18 cellular contexts compared by ENCODE assay signal in the genomic region with DNA sequence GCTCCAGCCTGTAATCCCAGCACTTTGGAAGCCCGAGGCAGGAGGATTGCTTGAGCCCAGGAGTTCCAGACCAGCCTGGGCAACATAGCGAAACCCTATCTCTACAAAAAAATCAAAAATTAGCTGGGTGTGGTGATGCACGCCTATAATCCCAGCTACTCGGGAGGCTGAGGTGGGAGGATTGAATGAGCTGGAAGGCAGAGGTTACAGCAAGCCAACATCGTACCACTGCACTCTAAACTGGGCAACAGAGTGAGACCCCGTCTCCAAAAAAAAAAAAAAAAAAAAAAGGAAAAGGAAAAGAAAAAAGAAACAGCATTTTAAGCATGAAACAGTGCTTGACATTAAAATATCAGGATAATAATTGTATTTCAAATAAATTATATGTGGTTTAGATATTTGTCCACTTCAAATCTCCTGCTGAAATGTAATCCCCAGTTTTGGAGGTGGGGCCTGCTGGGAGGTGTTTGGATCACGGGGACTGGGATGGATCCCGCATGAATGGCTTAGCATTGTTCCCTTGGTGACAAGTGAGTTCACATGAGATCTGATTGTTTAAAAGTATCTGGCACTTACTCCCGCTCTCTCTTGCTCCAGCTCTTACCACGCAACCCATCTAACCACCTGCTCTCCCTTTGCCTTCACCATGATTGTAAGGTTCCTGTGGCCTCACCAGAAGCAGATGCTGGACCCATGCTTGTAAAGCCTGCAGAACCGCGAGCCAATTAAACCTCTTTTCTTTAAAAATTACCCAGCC.
DNase-seq lines count a peak whose midpoint lies in the region; TF ChIP-seq lines count a peak whose summit lies in the region.
"Had no signal": no experiment of that assay in that cellular context is flagged by ENCODE, and none has a peak within 500 bp of the region (broad histone marks: within the 10 kb centered on the region; RNA-seq: fewer than 3 reads in every experiment).

No MANE protein-coding gene starts in this region.

- H3K27me3 Mint-ChIP-seq in neural progenitor cell (ENCODE audit: insufficient read depth, low read depth), result no peaks in the 10 kb centered on the region
- no peaks in the 10 kb centered on the region for H3K27me3 Mint-ChIP-seq in activated T-cell treated with anti-CD3 and anti-CD28 coated beads, Interleukin-2, amount 50 U/mL, for 24 hours

- H3K27me3 ChIP-seq in neural progenitor cell, result no peaks in the 10 kb centered on the region
- H3K27me3 ChIP-seq: BLaER1 had no signal

- H3K4me3 Mint-ChIP-seq in neural progenitor cell, result no peak overlapping the region
- H3K4me3 Mint-ChIP-seq in activated T-cell treated with anti-CD3 and anti-CD28 coated beads, Interleukin-2, amount 50 U/mL, for 24 hours, result no peak overlapping the region

- H2AFZ ChIP-seq in neural progenitor cell (replicated peaks), result no peak overlapping the region

- no peak overlapping the region for H3K4me3 ChIP-seq in neural progenitor cell
- H3K4me3 ChIP-seq: BLaER1 had no signal

- H3K9me3 Mint-ChIP-seq in neural progenitor cell, result peaks cover 3% of the 10 kb centered on the region
- no peaks in the 10 kb centered on the region for H3K9me3 Mint-ChIP-seq in activated T-cell treated with anti-CD3 and anti-CD28 coated beads, Interleukin-2, amount 50 U/mL, for 24 hours

- H3K36me3 Mint-ChIP-seq in neural progenitor cell, result peaks cover 4% of the 10 kb centered on the region
- H3K36me3 Mint-ChIP-seq in activated T-cell treated with anti-CD3 and anti-CD28 coated beads, Interleukin-2, amount 50 U/mL, for 24 hours (ENCODE audit: low read depth), result peaks cover 6% of the 10 kb centered on the region

- peaks cover 71% of the 10 kb centered on the region for H3K79me2 ChIP-seq in neural progenitor cell (ENCODE audit: low read depth)

- no peak overlapping the region for H3K4me2 ChIP-seq in neural progenitor cell
- H3K4me2 ChIP-seq: BLaER1 had no signal

- no peaks in the 10 kb centered on the region for H3K36me3 ChIP-seq in neural progenitor cell
- H3K36me3 ChIP-seq: BLaER1 had no signal

- no peaks in the 10 kb centered on the region for H3F3A ChIP-seq in neural progenitor cell (ENCODE audit: low read depth)

- H3K9me3 ChIP-seq in neural progenitor cell (ENCODE audit: low read depth), result no peaks in the 10 kb centered on the region
- H3K9me3 ChIP-seq: BLaER1 had no signal

- no peak overlapping the region for H3K27ac ChIP-seq in neural progenitor cell
- H3K27ac ChIP-seq: BLaER1 had no signal

- peaks cover 6% of the 10 kb centered on the region for H3K4me1 ChIP-seq in neural progenitor cell
- H3K4me1 ChIP-seq: BLaER1 had no signal

- H3K9ac ChIP-seq in neural progenitor cell, result no peak overlapping the region
- H3K9ac ChIP-seq: BLaER1 had no signal

- DNase-seq in Ammon's horn (ENCODE audit: low spot score), result peak; percentile 76
- DNase-seq in SK-MEL-5 (ENCODE audit: low read depth, low spot score), result peak; percentile 41
- peak; percentile 21 to 58 for DNase-seq in hippocampal formation (lab: John Stamatoyannopoulos, UW)
- peak; percentile 23 for DNase-seq in neural progenitor cell (ENCODE audit: low spot score)
- DNase-seq in activated T-cell treated with anti-CD3 and anti-CD28 coated beads, Interleukin-2, amount 50 U/mL, for 24 hours, result no peak
- DNase-seq in NCI-H2196 (lab: John Stamatoyannopoulos, UW; ENCODE audit: unreplicated experiment), result no peak
- DNase-seq in GM10266 (ENCODE audit: extremely low spot score), result no peak
- no peak for DNase-seq in GM03348 (ENCODE audit: low spot score)
- DNase-seq: DMS79 treated with DMSO at 0.1 percent for 48 hours; Kasumi-1; MM.1S; NCI-H1092 treated with DMSO at 0.1 percent for 48 hours; NCI-H187; NCI-H446; NCI-H69; NK-92 treated with Interleukin-12 subunit alpha and Interleukin-12 subunit beta, amount 100 ng/mL, for 24 hours; SHP77 had no signal

- TF ChIP-seq CTCF in neural progenitor cell (IDR thresholded peaks at IDR 0.05) (no peak), GM10266 (IDR thresholded peaks at IDR 0.05; ENCODE audit: control insufficient read depth, insufficient read depth, low read depth, missing control alignments) (no peak)

- H3K27ac Mint-ChIP-seq in neural progenitor cell, result peak overlapping the region; percentile 54
- H3K27ac Mint-ChIP-seq in activated T-cell treated with anti-CD3 and anti-CD28 coated beads, Interleukin-2, amount 50 U/mL, for 24 hours, result no peak overlapping the region

- in situ Hi-C loops in SK-MEL-5 (cut with HindIII; ENCODE audit: low pct_unique_long_range_greater_than_20kb, low sequenced_read_pairs), result no loop called here

- peaks cover 26% of the 10 kb centered on the region for H4K20me1 ChIP-seq in neural progenitor cell (ENCODE audit: low read depth)

- H3K4me1 Mint-ChIP-seq in neural progenitor cell, result peaks cover 8% of the 10 kb centered on the region
- peaks cover 45% of the 10 kb centered on the region for H3K4me1 Mint-ChIP-seq in activated T-cell treated with anti-CD3 and anti-CD28 coated beads, Interleukin-2, amount 50 U/mL, for 24 hours (ENCODE audit: low read depth)

Comparison
In these comparisons a context has a peak if more than half of its experiments do, and no peak if none do; other contexts are left out.
1. DNase-seq: peak in Ammon's horn (single experiment), SK-MEL-5 (single experiment), hippocampal formation (2 of 2) and neural progenitor cell (single experiment); none in activated T-cell treated with anti-CD3 and anti-CD28 coated beads, Interleukin-2, amount 50 U/mL, for 24 hours (single experiment), NCI-H2196 (single experiment), GM10266 (single experiment) and GM03348 (single experiment).